23 cellular contexts compared by ENCODE assay signal in genomic region chr3:86954226-86954625, GRCh38. TPM values are rescaled to one million over a fixed set of nuclear protein-coding genes. Genes with fewer than 3 reads are reported as not detected.
DNase-seq lines count a peak whose midpoint lies in the region; ATAC-seq and TF ChIP-seq lines count a peak whose summit lies in the region.
"Had no signal": no experiment of that assay in that cellular context is flagged by ENCODE, and none has a peak within 500 bp of the region (broad histone marks: within the 10 kb centered on the region; RNA-seq: fewer than 3 reads in every experiment).

No MANE protein-coding gene starts in this region.

- intact Hi-C loops in prostate gland (cut with DNase I): no loop called here

- H4K20me1 ChIP-seq in GM23338 (replicated peaks; ENCODE audit: insufficient read depth): no peaks in the 10 kb centered on the region

- no peak overlapping the region for H3K4me3 ChIP-seq in GM23338
- no peak overlapping the region for H3K4me3 ChIP-seq in prostate gland
- H3K4me3 ChIP-seq: heart left ventricle, psoas muscle, SJCRH30, skin epidermis, thyroid gland had no signal

- no peaks in the 10 kb centered on the region for H3K9me3 Mint-ChIP-seq in GM23338
- H3K9me3 Mint-ChIP-seq in nephron: no peaks in the 10 kb centered on the region
- H3K9me3 Mint-ChIP-seq: activated CD4-positive, alpha-beta T cell treated with anti-CD3 and anti-CD28 coated beads, Interleukin-2, amount 10 ng/mL, durations not matched to agents 24 days and 14 days; activated naive CD8-positive, alpha-beta T cell treated with anti-CD3 and anti-CD28 coated beads, Interleukin-2, amount 10 ng/mL, durations not matched to agents 7 days and 5 days; dendritic cell treated with granulocyte-macrophage colony-stimulating factor and Interleukin-4, amounts not matched to agents 40 ng/mL and 50 ng/mL, for 4 days; neural crest cell had no signal

- ATAC-seq in GM23338: no peak
- no peak for ATAC-seq in GM18502 (IDR thresholded peaks at IDR 0.05; ENCODE audit: poor library complexity, unreplicated experiment)
- ATAC-seq: psoas muscle; stimulated activated naive CD8-positive, alpha-beta T cell treated with anti-CD3 and anti-CD28 coated beads, Interleukin-15, Interleukin-2, amounts not matched to agents 100 U/mL and 50 U/mL, for 24 hours had no signal

- H3K27ac Mint-ChIP-seq in GM23338 (peak overlapping the region; percentile 17; the same call in 1 of the 2 replicates), nephron (peak overlapping the region; percentile 33 to 48 (median 36))
- H3K27ac Mint-ChIP-seq: activated CD4-positive, alpha-beta T cell treated with anti-CD3 and anti-CD28 coated beads, Interleukin-2, amount 10 ng/mL, durations not matched to agents 24 days and 14 days; activated naive CD8-positive, alpha-beta T cell treated with anti-CD3 and anti-CD28 coated beads, Interleukin-2, amount 10 ng/mL, durations not matched to agents 7 days and 5 days; dendritic cell treated with granulocyte-macrophage colony-stimulating factor and Interleukin-4, amounts not matched to agents 40 ng/mL and 50 ng/mL, for 4 days had no signal

- H3K79me2 ChIP-seq in GM23338 (replicated peaks; ENCODE audit: insufficient read depth): no peaks in the 10 kb centered on the region

- H3K4me1 Mint-ChIP-seq in GM23338 (peaks cover 28% of the 10 kb centered on the region), nephron (peaks cover 41% of the 10 kb centered on the region)
- H3K4me1 Mint-ChIP-seq: activated CD4-positive, alpha-beta T cell treated with anti-CD3 and anti-CD28 coated beads, Interleukin-2, amount 10 ng/mL, durations not matched to agents 24 days and 14 days; activated naive CD8-positive, alpha-beta T cell treated with anti-CD3 and anti-CD28 coated beads, Interleukin-2, amount 10 ng/mL, durations not matched to agents 7 days and 5 days had no signal

- H3K27me3 ChIP-seq in GM23338 (ENCODE audit: insufficient read depth) (no peaks in the 10 kb centered on the region), prostate gland (replicated peaks; ENCODE audit: insufficient read depth) (no peaks in the 10 kb centered on the region)
- H3K27me3 ChIP-seq: heart left ventricle, SJCRH30, thyroid gland had no signal

- H3K27ac ChIP-seq in GM23338 (ENCODE audit: low read depth): no peak overlapping the region
- H3K27ac ChIP-seq in prostate gland: no peak overlapping the region
- H3K27ac ChIP-seq: heart left ventricle, psoas muscle, SJCRH30, thyroid gland had no signal

- H2AFZ ChIP-seq in GM23338: no peak overlapping the region

- no peak for TF ChIP-seq POLR2A in prostate gland (IDR thresholded peaks at IDR 0.05)

- no peak for TF ChIP-seq CTCF in GM23338 (conservative IDR thresholded peaks at IDR 0.05; ENCODE audit: low read depth in 2 of 2)
- TF ChIP-seq CTCF in nephron (IDR thresholded peaks at IDR 0.05; ENCODE audit: unreplicated experiment in 3 of 3): no peak
- TF ChIP-seq CTCF in prostate gland (IDR thresholded peaks at IDR 0.05): no peak

- H3K9me2 ChIP-seq in GM23338 (ENCODE audit: insufficient read depth): no peaks in the 10 kb centered on the region

- peaks cover 7% of the 10 kb centered on the region; the same call in 1 of the 2 replicates for H3K4me1 ChIP-seq in GM23338 (ENCODE audit: insufficient read depth)
- H3K4me1 ChIP-seq in prostate gland (replicated peaks): no peaks in the 10 kb centered on the region
- H3K4me1 ChIP-seq: psoas muscle, thyroid gland had no signal

- H3K36me3 ChIP-seq in GM23338 (ENCODE audit: insufficient read depth) (no peaks in the 10 kb centered on the region), prostate gland (no peaks in the 10 kb centered on the region)
- H3K36me3 ChIP-seq: heart left ventricle, thyroid gland had no signal

- peaks cover 3% of the 10 kb centered on the region for H3K27me3 Mint-ChIP-seq in GM23338 (ENCODE audit: insufficient read depth, low read depth, poor library complexity)
- H3K27me3 Mint-ChIP-seq in nephron (ENCODE audit: low read depth): peaks cover 5% of the 10 kb centered on the region
- H3K27me3 Mint-ChIP-seq: activated CD4-positive, alpha-beta T cell treated with anti-CD3 and anti-CD28 coated beads, Interleukin-2, amount 10 ng/mL, durations not matched to agents 24 days and 14 days; activated naive CD8-positive, alpha-beta T cell treated with anti-CD3 and anti-CD28 coated beads, Interleukin-2, amount 10 ng/mL, durations not matched to agents 7 days and 5 days had no signal

- 43% methylated on average over 1 of the region's 1 CpG for WGBS in prostate gland

- no peak overlapping the region for H3K4me2 ChIP-seq in GM23338

- H3F3A ChIP-seq in GM23338 (replicated peaks; ENCODE audit: low read depth): no peaks in the 10 kb centered on the region

- H3K9me3 ChIP-seq in prostate gland: no peaks in the 10 kb centered on the region
- H3K9me3 ChIP-seq: heart left ventricle, psoas muscle, SJCRH30, thyroid gland had no signal

- H3K36me3 Mint-ChIP-seq in GM23338 (ENCODE audit: low read depth) (no peaks in the 10 kb centered on the region), nephron (ENCODE audit: low read depth) (no peaks in the 10 kb centered on the region)
- H3K36me3 Mint-ChIP-seq: activated naive CD8-positive, alpha-beta T cell treated with anti-CD3 and anti-CD28 coated beads, Interleukin-2, amount 10 ng/mL, durations not matched to agents 7 days and 5 days had no signal

- DNase-seq in GM23338 (ENCODE audit: low spot score) (no peak), NCI-H146 treated with DMSO at 0.1 percent for 48 hours (lab: John Stamatoyannopoulos, UW; ENCODE audit: unreplicated experiment) (peak; percentile 56), RPMI8226 (peak; percentile 5), prostate gland (ENCODE audit: low spot score) (no peak)
- no peak for DNase-seq in stimulated activated CD4-positive, alpha-beta T cell treated with anti-CD3 and anti-CD28 coated beads, Interleukin-2, amount 100 ng/mL, for 24 hours
- DNase-seq: activated CD4-positive, alpha-beta T cell treated with anti-CD3 and anti-CD28 coated beads, Interleukin-2, amount 10 ng/mL, durations not matched to agents 24 days and 14 days; activated naive CD8-positive, alpha-beta T cell treated with anti-CD3 and anti-CD28 coated beads, Interleukin-2, amount 10 ng/mL, durations not matched to agents 7 days and 5 days; AML-193; DMS79; heart left ventricle; NCI-H2029; psoas muscle; stimulated activated CD4-positive, alpha-beta T cell treated with anti-CD3 and anti-CD28 coated beads, Interleukin-2, amount 100 ng/mL, for 48 hours; stimulated activated naive CD8-positive, alpha-beta T cell treated with anti-CD3 and anti-CD28 coated beads, Interleukin-15, Interleukin-2, amounts not matched to agents 100 U/mL and 50 U/mL, for 24 hours; thyroid gland had no signal

- no peak overlapping the region for H3K4me3 Mint-ChIP-seq in GM23338
- H3K4me3 Mint-ChIP-seq in nephron: peak overlapping the region in 1 of 3 experiments; percentile 46
- H3K4me3 Mint-ChIP-seq: activated CD4-positive, alpha-beta T cell treated with anti-CD3 and anti-CD28 coated beads, Interleukin-2, amount 10 ng/mL, durations not matched to agents 24 days and 14 days; activated naive CD8-positive, alpha-beta T cell treated with anti-CD3 and anti-CD28 coated beads, Interleukin-2, amount 10 ng/mL, durations not matched to agents 7 days and 5 days; dendritic cell treated with granulocyte-macrophage colony-stimulating factor and Interleukin-4, amounts not matched to agents 40 ng/mL and 50 ng/mL, for 4 days; neural crest cell had no signal

TF ChIP-seq in GM23338, 12 proteins besides CTCF, POLR2A, EP300 and RAD21 (continues in another document):
- TF ChIP-seq NANOG (IDR thresholded peaks at IDR 0.05; ENCODE audit: borderline replicate concordance) (no peak), STAT1 (IDR thresholded peaks at IDR 0.05; ENCODE audit: unreplicated experiment) (no peak)

RNA-seq across cellular contexts. Expression of gene VGLL3, which starts 36.7 kb away (rescaled TPM):
- total RNA-seq in GM23338 (2014; rRNA removed; shearing (Covaris generic)): 4.5 and 7.3 TPM in 2 replicates
- polyA plus RNA-seq in GM23338 (2016; fragmentation: Nextera tagmentation; extraction: Ambion mirVana): 1.4 TPM in 2 replicates
- 10 to 100 TPM; 44.4 to 55.5 TPM for total RNA-seq in prostate gland
- total RNA-seq: activated CD4-positive, alpha-beta T cell treated with anti-CD3 and anti-CD28 coated beads, Interleukin-2, amount 10 ng/mL, durations not matched to agents 24 days and 14 days; activated naive CD8-positive, alpha-beta T cell treated with anti-CD3 and anti-CD28 coated beads, Interleukin-2, amount 10 ng/mL, durations not matched to agents 7 days and 5 days; OCI-LY7; T-helper 1 cell treated with Interleukin-12 subunit alpha and Interleukin-12 subunit beta and Interleukin-4 antibody, amounts not matched to agents 30 ng/mL and 1 ng/mL, for 36 hours had no signal

Comparison
In these comparisons a context has a peak if more than half of its experiments do, and no peak if none do; other contexts are left out.
1. DNase-seq: peak in NCI-H146 treated with DMSO at 0.1 percent for 48 hours (single experiment) and RPMI8226 (single experiment); none in GM23338 (single experiment), stimulated activated CD4-positive, alpha-beta T cell treated with anti-CD3 and anti-CD28 coated beads, Interleukin-2, amount 100 ng/mL, for 24 hours (0 of 2) and prostate gland (single experiment).